In the genomic region with DNA sequence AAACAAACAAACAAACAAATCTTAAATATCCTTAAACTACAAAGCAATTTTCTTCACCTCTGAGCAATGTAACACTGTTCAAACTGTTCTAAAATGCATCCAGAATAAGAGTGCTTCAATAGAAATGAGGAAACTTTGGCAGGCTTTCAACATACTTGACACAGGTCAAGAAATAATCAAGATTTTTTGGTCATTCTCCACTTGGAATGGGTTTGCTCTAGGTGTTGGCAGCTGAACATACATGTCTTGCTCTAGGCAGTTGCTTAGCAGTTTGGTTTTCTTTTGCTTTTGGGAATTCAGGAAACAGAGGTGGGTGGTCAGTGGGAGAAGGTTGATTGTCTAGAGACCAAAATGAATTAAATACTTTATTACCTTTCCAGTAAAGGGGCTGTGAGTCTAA, we compare ENCODE assay signal across 1 cellular context.
TF ChIP-seq lines count a peak whose summit lies in the region.

No MANE protein-coding gene starts in this region.

TF ChIP-seq in GM23338, 12 proteins besides CTCF, POLR2A, EP300 and RAD21 (continued from another document):
- TF ChIP-seq, protein P1, sequence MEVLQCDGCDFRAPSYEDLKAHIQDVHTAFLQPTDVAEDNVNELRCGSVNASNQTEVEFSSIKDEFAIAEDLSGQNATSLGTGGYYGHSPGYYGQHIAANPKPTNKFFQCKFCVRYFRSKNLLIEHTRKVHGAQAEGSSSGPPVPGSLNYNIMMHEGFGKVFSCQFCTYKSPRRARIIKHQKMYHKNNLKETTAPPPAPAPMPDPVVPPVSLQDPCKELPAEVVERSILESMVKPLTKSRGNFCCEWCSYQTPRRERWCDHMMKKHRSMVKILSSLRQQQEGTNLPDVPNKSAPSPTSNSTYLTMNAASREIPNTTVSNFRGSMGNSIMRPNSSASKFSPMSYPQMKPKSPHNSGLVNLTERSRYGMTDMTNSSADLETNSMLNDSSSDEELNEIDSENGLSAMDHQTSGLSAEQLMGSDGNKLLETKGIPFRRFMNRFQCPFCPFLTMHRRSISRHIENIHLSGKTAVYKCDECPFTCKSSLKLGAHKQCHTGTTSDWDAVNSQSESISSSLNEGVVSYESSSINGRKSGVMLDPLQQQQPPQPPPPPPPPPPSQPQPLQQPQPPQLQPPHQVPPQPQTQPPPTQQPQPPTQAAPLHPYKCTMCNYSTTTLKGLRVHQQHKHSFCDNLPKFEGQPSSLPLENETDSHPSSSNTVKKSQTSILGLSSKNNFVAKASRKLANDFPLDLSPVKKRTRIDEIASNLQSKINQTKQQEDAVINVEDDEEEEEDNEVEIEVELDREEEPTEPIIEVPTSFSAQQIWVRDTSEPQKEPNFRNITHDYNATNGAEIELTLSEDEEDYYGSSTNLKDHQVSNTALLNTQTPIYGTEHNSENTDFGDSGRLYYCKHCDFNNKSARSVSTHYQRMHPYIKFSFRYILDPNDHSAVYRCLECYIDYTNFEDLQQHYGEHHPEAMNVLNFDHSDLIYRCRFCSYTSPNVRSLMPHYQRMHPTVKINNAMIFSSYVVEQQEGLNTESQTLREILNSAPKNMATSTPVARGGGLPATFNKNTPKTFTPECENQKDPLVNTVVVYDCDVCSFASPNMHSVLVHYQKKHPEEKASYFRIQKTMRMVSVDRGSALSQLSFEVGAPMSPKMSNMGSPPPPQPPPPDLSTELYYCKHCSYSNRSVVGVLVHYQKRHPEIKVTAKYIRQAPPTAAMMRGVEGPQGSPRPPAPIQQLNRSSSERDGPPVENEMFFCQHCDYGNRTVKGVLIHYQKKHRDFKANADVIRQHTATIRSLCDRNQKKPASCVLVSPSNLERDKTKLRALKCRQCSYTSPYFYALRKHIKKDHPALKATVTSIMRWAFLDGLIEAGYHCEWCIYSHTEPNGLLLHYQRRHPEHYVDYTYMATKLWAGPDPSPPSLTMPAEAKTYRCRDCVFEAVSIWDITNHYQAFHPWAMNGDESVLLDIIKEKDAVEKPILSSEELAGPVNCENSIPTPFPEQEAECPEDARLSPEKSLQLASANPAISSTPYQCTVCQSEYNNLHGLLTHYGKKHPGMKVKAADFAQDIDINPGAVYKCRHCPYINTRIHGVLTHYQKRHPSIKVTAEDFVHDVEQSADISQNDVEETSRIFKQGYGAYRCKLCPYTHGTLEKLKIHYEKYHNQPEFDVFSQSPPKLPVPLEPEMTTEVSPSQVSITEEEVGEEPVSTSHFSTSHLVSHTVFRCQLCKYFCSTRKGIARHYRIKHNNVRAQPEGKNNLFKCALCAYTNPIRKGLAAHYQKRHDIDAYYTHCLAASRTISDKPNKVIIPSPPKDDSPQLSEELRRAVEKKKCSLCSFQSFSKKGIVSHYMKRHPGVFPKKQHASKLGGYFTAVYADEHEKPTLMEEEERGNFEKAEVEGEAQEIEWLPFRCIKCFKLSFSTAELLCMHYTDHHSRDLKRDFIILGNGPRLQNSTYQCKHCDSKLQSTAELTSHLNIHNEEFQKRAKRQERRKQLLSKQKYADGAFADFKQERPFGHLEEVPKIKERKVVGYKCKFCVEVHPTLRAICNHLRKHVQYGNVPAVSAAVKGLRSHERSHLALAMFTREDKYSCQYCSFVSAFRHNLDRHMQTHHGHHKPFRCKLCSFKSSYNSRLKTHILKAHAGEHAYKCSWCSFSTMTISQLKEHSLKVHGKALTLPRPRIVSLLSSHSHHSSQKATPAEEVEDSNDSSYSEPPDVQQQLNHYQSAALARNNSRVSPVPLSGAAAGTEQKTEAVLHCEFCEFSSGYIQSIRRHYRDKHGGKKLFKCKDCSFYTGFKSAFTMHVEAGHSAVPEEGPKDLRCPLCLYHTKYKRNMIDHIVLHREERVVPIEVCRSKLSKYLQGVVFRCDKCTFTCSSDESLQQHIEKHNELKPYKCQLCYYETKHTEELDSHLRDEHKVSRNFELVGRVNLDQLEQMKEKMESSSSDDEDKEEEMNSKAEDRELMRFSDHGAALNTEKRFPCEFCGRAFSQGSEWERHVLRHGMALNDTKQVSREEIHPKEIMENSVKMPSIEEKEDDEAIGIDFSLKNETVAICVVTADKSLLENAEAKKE (CRISPR knock-in tag; IDR thresholded peaks at IDR 0.05) = no peak
- TF ChIP-seq POLR2AphosphoS5 (IDR thresholded peaks at IDR 0.05; ENCODE audit: low read depth) = no peak
